Comparison of ENCODE assay signal across 1 cellular context in the genomic region with DNA sequence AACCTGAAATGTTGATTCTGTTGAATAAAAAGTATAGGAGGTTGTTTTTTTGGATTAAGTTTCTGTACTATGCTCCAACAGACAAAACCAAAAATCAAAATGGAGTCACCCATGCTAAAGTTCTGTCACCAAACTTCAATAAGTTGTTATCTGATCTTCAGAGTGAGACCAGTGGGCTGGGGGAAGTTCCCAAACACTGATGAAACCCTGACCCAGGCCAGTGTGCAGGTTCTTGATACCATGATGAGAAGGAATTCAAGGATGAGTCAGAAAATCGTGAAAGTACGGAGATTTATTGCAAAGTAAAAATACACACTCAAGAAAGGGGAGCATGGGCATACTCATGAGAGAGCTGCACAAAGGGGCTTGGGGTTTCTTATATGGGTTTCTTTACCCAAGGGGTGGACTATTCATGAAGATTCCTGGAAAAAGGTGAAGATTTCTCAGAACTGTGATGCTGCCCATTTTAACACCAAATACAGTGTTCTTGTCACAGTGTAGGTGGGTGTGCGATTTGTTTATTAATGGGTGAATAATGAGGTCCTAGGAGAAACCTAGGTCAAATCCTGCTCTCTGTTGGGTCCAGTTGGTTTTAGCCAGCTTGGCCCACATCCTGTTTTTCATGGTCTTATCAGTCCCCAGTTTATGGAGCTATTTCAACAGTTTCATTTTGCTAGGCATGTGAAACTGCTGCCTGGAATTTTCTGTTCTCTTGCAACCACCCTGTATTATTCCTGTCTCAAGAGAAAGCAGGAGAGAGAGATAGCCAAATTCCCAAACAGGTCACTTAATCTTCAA.
TF ChIP-seq lines count a peak whose summit lies in the region.

No MANE protein-coding gene starts in this region.

TF ChIP-seq in K562, 482 proteins besides CTCF, POLR2A, EP300 and RAD21 (continued from another document and continues in another):
- TF ChIP-seq, protein P1, sequence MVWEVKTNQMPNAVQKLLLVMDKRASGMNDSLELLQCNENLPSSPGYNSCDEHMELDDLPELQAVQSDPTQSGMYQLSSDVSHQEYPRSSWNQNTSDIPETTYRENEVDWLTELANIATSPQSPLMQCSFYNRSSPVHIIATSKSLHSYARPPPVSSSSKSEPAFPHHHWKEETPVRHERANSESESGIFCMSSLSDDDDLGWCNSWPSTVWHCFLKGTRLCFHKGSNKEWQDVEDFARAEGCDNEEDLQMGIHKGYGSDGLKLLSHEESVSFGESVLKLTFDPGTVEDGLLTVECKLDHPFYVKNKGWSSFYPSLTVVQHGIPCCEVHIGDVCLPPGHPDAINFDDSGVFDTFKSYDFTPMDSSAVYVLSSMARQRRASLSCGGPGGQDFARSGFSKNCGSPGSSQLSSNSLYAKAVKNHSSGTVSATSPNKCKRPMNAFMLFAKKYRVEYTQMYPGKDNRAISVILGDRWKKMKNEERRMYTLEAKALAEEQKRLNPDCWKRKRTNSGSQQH (CRISPR knock-in tag; IDR thresholded peaks at IDR 0.05) = peak; percentile 97
- no peak for TF ChIP-seq SLC30A9 (CRISPR knock-in tag; IDR thresholded peaks at IDR 0.05)
- no peak for TF ChIP-seq WHSC1 (IDR thresholded peaks at IDR 0.05; ENCODE audit: low read length)
- TF ChIP-seq SMC3 (conservative IDR thresholded peaks at IDR 0.05; ENCODE audit: insufficient read depth, low read depth, low read length) = no peak
- TF ChIP-seq ATF7 (IDR thresholded peaks at IDR 0.05) = no peak
- TF ChIP-seq ZNF232 (CRISPR knock-in tag; IDR thresholded peaks at IDR 0.05) = no peak
- TF ChIP-seq, protein P2, sequence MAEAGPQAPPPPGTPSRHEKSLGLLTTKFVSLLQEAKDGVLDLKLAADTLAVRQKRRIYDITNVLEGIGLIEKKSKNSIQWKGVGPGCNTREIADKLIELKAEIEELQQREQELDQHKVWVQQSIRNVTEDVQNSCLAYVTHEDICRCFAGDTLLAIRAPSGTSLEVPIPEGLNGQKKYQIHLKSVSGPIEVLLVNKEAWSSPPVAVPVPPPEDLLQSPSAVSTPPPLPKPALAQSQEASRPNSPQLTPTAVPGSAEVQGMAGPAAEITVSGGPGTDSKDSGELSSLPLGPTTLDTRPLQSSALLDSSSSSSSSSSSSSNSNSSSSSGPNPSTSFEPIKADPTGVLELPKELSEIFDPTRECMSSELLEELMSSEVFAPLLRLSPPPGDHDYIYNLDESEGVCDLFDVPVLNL (CRISPR knock-in tag; IDR thresholded peaks at IDR 0.05; ENCODE audit: low read depth) = no peak
- TF ChIP-seq NR2C1 (IDR thresholded peaks at IDR 0.05) = no peak
- TF ChIP-seq NR2C1 (tag; IDR thresholded peaks at IDR 0.05) = peak; percentile 96
- no peak for TF ChIP-seq ZNF24 (IDR thresholded peaks at IDR 0.05)
- no peak for TF ChIP-seq RBM17 (IDR thresholded peaks at IDR 0.05; ENCODE audit: borderline replicate concordance, low read depth, low read length)
- TF ChIP-seq MEIS2 (IDR thresholded peaks at IDR 0.05; ENCODE audit: partially characterized antibody) = peak; percentile 61
- no peak for TF ChIP-seq ZNF316 (IDR thresholded peaks at IDR 0.05)
- TF ChIP-seq SPI1 (IDR thresholded peaks at IDR 0.05; ENCODE audit: borderline replicate concordance, low read depth, low read length) = peak; percentile 44; the same call in 1 of the 2 replicates
- TF ChIP-seq CSDE1 (IDR thresholded peaks at IDR 0.05) = no peak
- TF ChIP-seq, protein P3, sequence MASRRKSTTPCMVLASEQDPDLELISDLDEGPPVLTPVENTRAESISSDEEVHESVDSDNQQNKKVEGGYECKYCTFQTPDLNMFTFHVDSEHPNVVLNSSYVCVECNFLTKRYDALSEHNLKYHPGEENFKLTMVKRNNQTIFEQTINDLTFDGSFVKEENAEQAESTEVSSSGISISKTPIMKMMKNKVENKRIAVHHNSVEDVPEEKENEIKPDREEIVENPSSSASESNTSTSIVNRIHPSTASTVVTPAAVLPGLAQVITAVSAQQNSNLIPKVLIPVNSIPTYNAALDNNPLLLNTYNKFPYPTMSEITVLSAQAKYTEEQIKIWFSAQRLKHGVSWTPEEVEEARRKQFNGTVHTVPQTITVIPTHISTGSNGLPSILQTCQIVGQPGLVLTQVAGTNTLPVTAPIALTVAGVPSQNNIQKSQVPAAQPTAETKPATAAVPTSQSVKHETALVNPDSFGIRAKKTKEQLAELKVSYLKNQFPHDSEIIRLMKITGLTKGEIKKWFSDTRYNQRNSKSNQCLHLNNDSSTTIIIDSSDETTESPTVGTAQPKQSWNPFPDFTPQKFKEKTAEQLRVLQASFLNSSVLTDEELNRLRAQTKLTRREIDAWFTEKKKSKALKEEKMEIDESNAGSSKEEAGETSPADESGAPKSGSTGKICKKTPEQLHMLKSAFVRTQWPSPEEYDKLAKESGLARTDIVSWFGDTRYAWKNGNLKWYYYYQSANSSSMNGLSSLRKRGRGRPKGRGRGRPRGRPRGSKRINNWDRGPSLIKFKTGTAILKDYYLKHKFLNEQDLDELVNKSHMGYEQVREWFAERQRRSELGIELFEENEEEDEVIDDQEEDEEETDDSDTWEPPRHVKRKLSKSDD (conservative IDR thresholded peaks at IDR 0.05; ENCODE audit: low read length) = no peak
- no peak for TF ChIP-seq KLF16 (IDR thresholded peaks at IDR 0.05)
- TF ChIP-seq ZNF699 (CRISPR knock-in tag; IDR thresholded peaks at IDR 0.05; ENCODE audit: insufficient replicate concordance) = no peak
- TF ChIP-seq ZNF551 (CRISPR knock-in tag; IDR thresholded peaks at IDR 0.05) = no peak
- TF ChIP-seq HLTF (IDR thresholded peaks at IDR 0.05) = no peak
- TF ChIP-seq, protein P4, sequence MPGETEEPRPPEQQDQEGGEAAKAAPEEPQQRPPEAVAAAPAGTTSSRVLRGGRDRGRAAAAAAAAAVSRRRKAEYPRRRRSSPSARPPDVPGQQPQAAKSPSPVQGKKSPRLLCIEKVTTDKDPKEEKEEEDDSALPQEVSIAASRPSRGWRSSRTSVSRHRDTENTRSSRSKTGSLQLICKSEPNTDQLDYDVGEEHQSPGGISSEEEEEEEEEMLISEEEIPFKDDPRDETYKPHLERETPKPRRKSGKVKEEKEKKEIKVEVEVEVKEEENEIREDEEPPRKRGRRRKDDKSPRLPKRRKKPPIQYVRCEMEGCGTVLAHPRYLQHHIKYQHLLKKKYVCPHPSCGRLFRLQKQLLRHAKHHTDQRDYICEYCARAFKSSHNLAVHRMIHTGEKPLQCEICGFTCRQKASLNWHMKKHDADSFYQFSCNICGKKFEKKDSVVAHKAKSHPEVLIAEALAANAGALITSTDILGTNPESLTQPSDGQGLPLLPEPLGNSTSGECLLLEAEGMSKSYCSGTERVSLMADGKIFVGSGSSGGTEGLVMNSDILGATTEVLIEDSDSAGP (CRISPR knock-in tag; IDR thresholded peaks at IDR 0.05) = no peak
- 0 out of 2 replicates have a peak, but pooled peaks have one; percentile 22 for TF ChIP-seq FOXJ2 (tag; IDR thresholded peaks at IDR 0.05)
- no peak for TF ChIP-seq ZC3H8 (IDR thresholded peaks at IDR 0.05)
- no peak for TF ChIP-seq MTF1 (CRISPR knock-in tag; IDR thresholded peaks at IDR 0.05; ENCODE audit: borderline replicate concordance)
- TF ChIP-seq, protein P5, sequence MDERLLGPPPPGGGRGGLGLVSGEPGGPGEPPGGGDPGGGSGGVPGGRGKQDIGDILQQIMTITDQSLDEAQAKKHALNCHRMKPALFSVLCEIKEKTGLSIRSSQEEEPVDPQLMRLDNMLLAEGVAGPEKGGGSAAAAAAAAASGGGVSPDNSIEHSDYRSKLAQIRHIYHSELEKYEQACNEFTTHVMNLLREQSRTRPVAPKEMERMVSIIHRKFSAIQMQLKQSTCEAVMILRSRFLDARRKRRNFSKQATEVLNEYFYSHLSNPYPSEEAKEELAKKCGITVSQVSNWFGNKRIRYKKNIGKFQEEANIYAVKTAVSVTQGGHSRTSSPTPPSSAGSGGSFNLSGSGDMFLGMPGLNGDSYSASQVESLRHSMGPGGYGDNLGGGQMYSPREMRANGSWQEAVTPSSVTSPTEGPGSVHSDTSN (CRISPR knock-in tag; IDR thresholded peaks at IDR 0.05; ENCODE audit: low read depth) = no peak
- TF ChIP-seq, protein P5 (tag; conservative IDR thresholded peaks at IDR 0.05; ENCODE audit: low read depth) = peak; percentile 74
- TF ChIP-seq RBBP5 (IDR thresholded peaks at IDR 0.05; ENCODE audit: borderline replicate concordance, insufficient read depth, low read length, poor library complexity, severe bottlenecking) = no peak
- TF ChIP-seq SMARCA4 (IDR thresholded peaks at IDR 0.05) = no peak
- TF ChIP-seq, protein P6, sequence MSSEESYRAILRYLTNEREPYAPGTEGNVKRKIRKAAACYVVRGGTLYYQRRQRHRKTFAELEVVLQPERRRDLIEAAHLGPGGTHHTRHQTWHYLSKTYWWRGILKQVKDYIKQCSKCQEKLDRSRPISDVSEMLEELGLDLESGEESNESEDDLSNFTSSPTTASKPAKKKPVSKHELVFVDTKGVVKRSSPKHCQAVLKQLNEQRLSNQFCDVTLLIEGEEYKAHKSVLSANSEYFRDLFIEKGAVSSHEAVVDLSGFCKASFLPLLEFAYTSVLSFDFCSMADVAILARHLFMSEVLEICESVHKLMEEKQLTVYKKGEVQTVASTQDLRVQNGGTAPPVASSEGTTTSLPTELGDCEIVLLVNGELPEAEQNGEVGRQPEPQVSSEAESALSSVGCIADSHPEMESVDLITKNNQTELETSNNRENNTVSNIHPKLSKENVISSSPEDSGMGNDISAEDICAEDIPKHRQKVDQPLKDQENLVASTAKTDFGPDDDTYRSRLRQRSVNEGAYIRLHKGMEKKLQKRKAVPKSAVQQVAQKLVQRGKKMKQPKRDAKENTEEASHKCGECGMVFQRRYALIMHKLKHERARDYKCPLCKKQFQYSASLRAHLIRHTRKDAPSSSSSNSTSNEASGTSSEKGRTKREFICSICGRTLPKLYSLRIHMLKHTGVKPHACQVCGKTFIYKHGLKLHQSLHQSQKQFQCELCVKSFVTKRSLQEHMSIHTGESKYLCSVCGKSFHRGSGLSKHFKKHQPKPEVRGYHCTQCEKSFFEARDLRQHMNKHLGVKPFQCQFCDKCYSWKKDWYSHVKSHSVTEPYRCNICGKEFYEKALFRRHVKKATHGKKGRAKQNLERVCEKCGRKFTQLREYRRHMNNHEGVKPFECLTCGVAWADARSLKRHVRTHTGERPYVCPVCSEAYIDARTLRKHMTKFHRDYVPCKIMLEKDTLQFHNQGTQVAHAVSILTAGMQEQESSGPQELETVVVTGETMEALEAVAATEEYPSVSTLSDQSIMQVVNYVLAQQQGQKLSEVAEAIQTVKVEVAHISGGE (CRISPR knock-in tag; IDR thresholded peaks at IDR 0.05) = peak in 1 of 3 experiments; percentile 91; a peak in 2 of 6 replicates
- TF ChIP-seq MYBL2 (IDR thresholded peaks at IDR 0.05; ENCODE audit: low read depth) = no peak
- no peak for TF ChIP-seq MYBL2 (CRISPR knock-in tag; IDR thresholded peaks at IDR 0.05; ENCODE audit: borderline replicate concordance)
- no peak for TF ChIP-seq HOXB6 (CRISPR knock-in tag; IDR thresholded peaks at IDR 0.05; ENCODE audit: borderline replicate concordance)
- no peak for TF ChIP-seq POLR3A (IDR thresholded peaks at IDR 0.05; ENCODE audit: borderline replicate concordance, extremely low read depth, insufficient read depth, insufficient read length)
- TF ChIP-seq, protein P7, sequence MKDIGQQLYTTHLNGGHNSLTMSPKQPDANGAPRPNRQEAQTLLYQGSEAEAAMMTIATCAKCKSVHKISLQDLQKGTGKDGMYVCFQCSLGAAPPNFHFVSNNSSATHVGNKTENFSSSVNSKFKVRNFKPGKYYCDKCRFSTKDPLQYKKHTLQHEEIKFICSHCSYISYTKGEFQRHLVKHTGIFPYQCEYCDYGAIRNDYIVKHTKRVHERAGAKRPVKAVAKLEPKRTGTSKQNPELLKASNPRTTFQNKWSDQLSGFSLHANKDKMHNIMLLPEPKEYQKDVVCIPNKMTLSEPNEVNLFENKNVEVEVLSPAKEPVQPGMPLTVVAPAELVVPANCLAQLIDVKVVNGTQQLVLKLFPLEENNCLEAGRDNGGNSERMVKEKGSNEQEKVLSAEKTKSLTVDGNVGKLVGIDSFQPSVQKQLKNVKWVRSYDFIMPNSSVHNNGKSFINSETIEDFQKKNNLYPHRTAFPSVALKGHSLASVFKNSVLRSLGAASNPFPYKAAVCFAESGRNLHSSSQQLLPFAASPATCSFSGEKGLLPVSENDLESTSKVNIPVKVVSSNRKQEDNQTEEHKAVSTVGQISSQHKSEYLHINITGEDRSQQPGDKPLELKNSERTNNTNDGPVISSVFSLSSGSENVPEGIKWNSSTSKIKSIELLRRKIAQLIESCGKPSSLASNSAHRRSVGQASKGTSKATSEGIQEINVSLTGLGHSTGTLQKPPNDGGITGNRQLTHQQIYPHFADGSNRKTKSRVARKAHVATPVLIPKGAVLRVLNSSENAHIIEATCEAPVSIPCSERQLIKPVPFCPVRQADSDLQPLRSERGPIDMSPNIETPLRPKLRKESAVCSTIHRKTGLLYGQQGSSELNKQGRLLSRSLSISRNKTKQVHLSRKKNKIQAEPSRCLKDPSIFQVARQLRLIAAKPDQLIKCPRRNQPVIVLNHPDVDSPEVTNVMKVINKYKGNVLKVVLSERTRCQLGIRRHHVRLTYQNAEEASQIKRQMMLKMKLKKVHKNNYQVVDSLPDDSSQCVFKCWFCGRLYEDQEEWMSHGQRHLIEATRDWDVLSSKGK (CRISPR knock-in tag; IDR thresholded peaks at IDR 0.05) = no peak; the same call in 1 of the 2 replicates
- TF ChIP-seq ZNF134 (CRISPR knock-in tag; conservative IDR thresholded peaks at IDR 0.05) = peak; percentile 86
- no peak for TF ChIP-seq GATAD2A (IDR thresholded peaks at IDR 0.05)
- TF ChIP-seq, protein P8, sequence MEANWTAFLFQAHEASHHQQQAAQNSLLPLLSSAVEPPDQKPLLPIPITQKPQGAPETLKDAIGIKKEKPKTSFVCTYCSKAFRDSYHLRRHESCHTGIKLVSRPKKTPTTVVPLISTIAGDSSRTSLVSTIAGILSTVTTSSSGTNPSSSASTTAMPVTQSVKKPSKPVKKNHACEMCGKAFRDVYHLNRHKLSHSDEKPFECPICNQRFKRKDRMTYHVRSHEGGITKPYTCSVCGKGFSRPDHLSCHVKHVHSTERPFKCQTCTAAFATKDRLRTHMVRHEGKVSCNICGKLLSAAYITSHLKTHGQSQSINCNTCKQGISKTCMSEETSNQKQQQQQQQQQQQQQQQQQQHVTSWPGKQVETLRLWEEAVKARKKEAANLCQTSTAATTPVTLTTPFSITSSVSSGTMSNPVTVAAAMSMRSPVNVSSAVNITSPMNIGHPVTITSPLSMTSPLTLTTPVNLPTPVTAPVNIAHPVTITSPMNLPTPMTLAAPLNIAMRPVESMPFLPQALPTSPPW (CRISPR knock-in tag; IDR thresholded peaks at IDR 0.05) = peak; percentile 77
- no peak for TF ChIP-seq YY1 (IDR thresholded peaks at IDR 0.05; ENCODE audit: borderline replicate concordance in 1 of 3, control insufficient read depth in 1 of 3, extremely low read depth in 1 of 3, insufficient read depth in 3 of 3, insufficient read length in 1 of 3, insufficient replicate concordance in 2 of 3, low read depth in 1 of 3, low read length in 2 of 3)
- no peak for TF ChIP-seq FOXP1 (CRISPR knock-in tag; IDR thresholded peaks at IDR 0.05)
- TF ChIP-seq SAFB (IDR thresholded peaks at IDR 0.05; ENCODE audit: borderline replicate concordance, low read depth, low read length) = no peak
- no peak for TF ChIP-seq TCF7 (IDR thresholded peaks at IDR 0.05; ENCODE audit: borderline replicate concordance)
